Comparison of ENCODE assay signal across 24 cellular contexts in the genomic region with DNA sequence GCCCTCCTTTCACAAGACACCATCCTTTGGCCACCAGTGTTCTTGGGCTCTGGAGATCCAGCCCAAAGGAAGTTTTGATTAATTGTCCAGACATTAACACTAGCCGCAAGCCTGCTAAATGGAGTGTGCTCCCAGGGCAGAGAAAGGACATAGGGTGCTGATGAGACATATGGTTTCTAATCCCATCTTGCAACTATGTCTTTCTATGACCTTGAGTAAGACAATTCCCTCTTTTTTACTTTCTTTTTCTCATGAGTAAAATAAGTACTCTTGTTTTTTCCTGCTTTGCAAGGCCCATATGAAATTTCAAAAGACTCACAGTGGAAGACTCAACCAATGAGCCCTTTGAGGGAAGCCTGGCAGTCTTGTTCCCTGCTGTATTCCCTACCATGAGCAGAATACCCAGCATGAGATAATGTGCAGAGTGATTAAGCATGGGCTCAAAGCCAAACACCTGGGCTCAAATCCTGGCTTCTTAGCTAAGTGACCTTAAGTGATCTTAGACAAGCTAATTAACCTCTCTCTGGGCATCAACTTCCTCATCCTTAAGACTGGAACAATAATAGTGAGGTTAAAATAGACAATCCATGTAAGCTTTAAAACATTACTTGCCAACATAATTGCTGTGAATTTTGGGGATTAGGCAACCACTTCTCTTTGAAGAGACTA. TPM values are rescaled to one million over a fixed set of nuclear protein-coding genes. Genes with fewer than 3 reads are reported as not detected.
DNase-seq lines count a peak whose midpoint lies in the region; ATAC-seq and TF ChIP-seq lines count a peak whose summit lies in the region.
"Had no signal": no experiment of that assay in that cellular context is flagged by ENCODE, and none has a peak within 500 bp of the region (broad histone marks: within the 10 kb centered on the region; RNA-seq: fewer than 3 reads in every experiment).

TSS of gene WFDC10B (minus strand) at position 51 of the 669 bp plus-strand sequence. CDS start 19,027 bp downstream, outside the sequence.

- no peak within 1 kb of the TSS for H3K4me3 Mint-ChIP-seq in CD8-positive, alpha-beta T cell
- H3K4me3 Mint-ChIP-seq: activated CD4-positive, alpha-beta memory T cell treated with anti-CD3 and anti-CD28 coated beads for 36 hours; activated T-cell treated with anti-CD3 and anti-CD28 coated beads, Interleukin-2, amount 50 U/mL, for 4 hours; CD8-positive, alpha-beta memory T cell; GM23338 had no signal

- no peak within 1 kb of the TSS for H3K9ac ChIP-seq in KMS-11

- no peaks in the 10 kb centered on the region for H3K4me1 Mint-ChIP-seq in CD8-positive, alpha-beta T cell (ENCODE audit: low read depth)
- H3K4me1 Mint-ChIP-seq: CD8-positive, alpha-beta memory T cell; GM23338 had no signal

- H3K27ac ChIP-seq in KMS-11: no peak within 1 kb of the TSS
- no peak within 1 kb of the TSS for H3K27ac ChIP-seq in CD8-positive, alpha-beta T cell (ENCODE audit: low read depth, low read length)
- H3K27ac ChIP-seq: body of pancreas, heart left ventricle, HL-60, SK-N-MC, uterus had no signal

- H3K4me3 ChIP-seq in KMS-11 (IDR thresholded peaks at IDR 0.05; ENCODE audit: insufficient read depth, low read depth, low read length): no peak within 1 kb of the TSS
- H3K4me3 ChIP-seq in epithelial cell of esophagus (ENCODE audit: low read length): no peak within 1 kb of the TSS
- H3K4me3 ChIP-seq in CD8-positive, alpha-beta T cell (ENCODE audit: low read depth, low read length): no peak within 1 kb of the TSS
- H3K4me3 ChIP-seq: body of pancreas, GM23338, heart left ventricle, SK-N-MC, uterus had no signal

- no peak within 1 kb of the TSS for H3K27ac Mint-ChIP-seq in CD8-positive, alpha-beta T cell
- H3K27ac Mint-ChIP-seq: activated CD4-positive, alpha-beta memory T cell treated with anti-CD3 and anti-CD28 coated beads for 36 hours; activated naive CD4-positive, alpha-beta T cell treated with anti-CD3 and anti-CD28 coated beads, Interleukin-2, amount 50 U/mL, for 72 hours; GM23338 had no signal

- H3K27me3 ChIP-seq in KMS-11 (ENCODE audit: insufficient read depth, low read depth): no peaks in the 10 kb centered on the region
- H3K27me3 ChIP-seq in CD8-positive, alpha-beta T cell (ENCODE audit: insufficient read depth, low read length): no peaks in the 10 kb centered on the region
- H3K27me3 ChIP-seq: body of pancreas, heart left ventricle, uterus had no signal

- no peaks in the 10 kb centered on the region for H3K36me3 Mint-ChIP-seq in CD8-positive, alpha-beta T cell
- H3K36me3 Mint-ChIP-seq: activated CD4-positive, alpha-beta memory T cell treated with anti-CD3 and anti-CD28 coated beads for 36 hours; CD8-positive, alpha-beta memory T cell had no signal

- H3K36me3 ChIP-seq in KMS-11 (ENCODE audit: insufficient read depth): no peaks in the 10 kb centered on the region
- no peaks in the 10 kb centered on the region for H3K36me3 ChIP-seq in CD8-positive, alpha-beta T cell (ENCODE audit: insufficient read depth, low read length)
- H3K36me3 ChIP-seq: heart left ventricle, uterus had no signal

- ATAC-seq in CD8-positive, alpha-beta T cell: no peak
- ATAC-seq: activated naive CD4-positive, alpha-beta T cell treated with anti-CD3 and anti-CD28 coated beads, Interleukin-2, amount 50 U/mL, for 72 hours; activated T-cell treated with anti-CD3 and anti-CD28 coated beads, Interleukin-2, amount 50 U/mL, for 4 hours; body of pancreas; GM23338; heart left ventricle had no signal

- no peaks in the 10 kb centered on the region for H3K9me3 ChIP-seq in CD8-positive, alpha-beta T cell (ENCODE audit: low read length)
- H3K9me3 ChIP-seq: body of pancreas, heart left ventricle, uterus had no signal

- no peaks in the 10 kb centered on the region for H4K20me1 ChIP-seq in KMS-11 (ENCODE audit: insufficient read depth)

- DNase-seq in A172 (ENCODE audit: low spot score) (peak; percentile 61), NCI-H82 treated with DMSO at 0.1 percent for 48 hours (lab: John Stamatoyannopoulos, UW; ENCODE audit: unreplicated experiment) (peak; percentile 93), epithelial cell of esophagus (ENCODE audit: low read depth) (peak; percentile 36), islet precursor cell (no peak), globus pallidus (ENCODE audit: low spot score) (no peak), posterior cingulate gyrus (no peak)
- no peak for DNase-seq in CD8-positive, alpha-beta T cell
- DNase-seq: activated CD4-positive, alpha-beta memory T cell treated with anti-CD3 and anti-CD28 coated beads for 36 hours; activated T-cell treated with anti-CD3 and anti-CD28 coated beads, Interleukin-2, amount 50 U/mL, for 4 hours; CD8-positive, alpha-beta memory T cell; dermis blood vessel endothelial cell; heart left ventricle; KG1; mesenchymal stem cell; NCI-H1930; retina; uterus had no signal

- no peaks in the 10 kb centered on the region for H3K79me2 ChIP-seq in KMS-11 (ENCODE audit: insufficient read depth, low read depth)

- TF ChIP-seq CTCF in KMS-11 (conservative IDR thresholded peaks at IDR 0.05; ENCODE audit: low read depth, low read length): no peak
- TF ChIP-seq CTCF in epithelial cell of esophagus (IDR thresholded peaks at IDR 0.05; ENCODE audit: insufficient read depth, low read depth, low read length, missing control alignments): no peak
- TF ChIP-seq CTCF in CD8-positive, alpha-beta T cell (IDR thresholded peaks at IDR 0.05): no peak

- no peaks in the 10 kb centered on the region for H3K9me3 Mint-ChIP-seq in CD8-positive, alpha-beta T cell
- H3K9me3 Mint-ChIP-seq: activated CD4-positive, alpha-beta memory T cell treated with anti-CD3 and anti-CD28 coated beads for 36 hours; activated naive CD4-positive, alpha-beta T cell treated with anti-CD3 and anti-CD28 coated beads, Interleukin-2, amount 50 U/mL, for 72 hours; activated T-cell treated with anti-CD3 and anti-CD28 coated beads, Interleukin-2, amount 50 U/mL, for 4 hours; CD8-positive, alpha-beta memory T cell; GM23338 had no signal

- peaks cover 28% of the 10 kb centered on the region for H3K27me3 Mint-ChIP-seq in CD8-positive, alpha-beta T cell (ENCODE audit: low read depth)

- CTCF ChIA-PET in CD8-positive, alpha-beta T cell (lab: Charles Lee): no interaction called here

- intact Hi-C loops in CD8-positive, alpha-beta T cell (cut with DNase I, micrococcal nuclease): no loop called here
- intact Hi-C loops in posterior cingulate gyrus (cut with DNase I): no loop called here

- POLR2A ChIA-PET in CD8-positive, alpha-beta T cell (lab: Charles Lee): no interaction called here

- no peak within 1 kb of the TSS for H2AFZ ChIP-seq in KMS-11 (ENCODE audit: low read depth)
- H2AFZ ChIP-seq: GM23338 had no signal

- H3K4me1 ChIP-seq in KMS-11 (ENCODE audit: low read depth, poor library complexity, severe bottlenecking): peaks cover 32% of the 10 kb centered on the region
- H3K4me1 ChIP-seq in CD8-positive, alpha-beta T cell (ENCODE audit: insufficient read depth, low read length): no peaks in the 10 kb centered on the region
- H3K4me1 ChIP-seq: body of pancreas, heart left ventricle, uterus had no signal

- H3K4me2 ChIP-seq in KMS-11: peak within 1 kb of the TSS; percentile 11; the same call in 1 of the 2 replicates
- H3K4me2 ChIP-seq: GM23338 had no signal

RNA-seq across cellular contexts. Expression of gene WFDC10B, which starts in this region (rescaled TPM):
- 0.98 TPM in 1 of 2 replicates, not detected in the other for total RNA-seq in A172 (2014; rRNA removed; shearing (Covaris generic))
- total RNA-seq in CD8-positive, alpha-beta T cell: not detected
- total RNA-seq: activated CD4-positive, alpha-beta memory T cell treated with anti-CD3 and anti-CD28 coated beads for 36 hours; activated naive CD4-positive, alpha-beta T cell treated with anti-CD3 and anti-CD28 coated beads, Interleukin-2, amount 50 U/mL, for 72 hours; activated T-cell treated with anti-CD3 and anti-CD28 coated beads, Interleukin-2, amount 50 U/mL, for 4 hours; body of pancreas; CD8-positive, alpha-beta memory T cell; dermis blood vessel endothelial cell; epithelial cell of proximal tubule; GM23338; heart left ventricle; uterus had no signal

Comparison
In these comparisons a context has a peak if more than half of its experiments do, and no peak if none do; other contexts are left out.
1. Peak in DNase-seq in A172; RNA of the gene not detected or under 1 TPM.
2. DNase-seq: peak in NCI-H82 treated with DMSO at 0.1 percent for 48 hours (single experiment) and epithelial cell of esophagus (single experiment); none in islet precursor cell (single experiment), CD8-positive, alpha-beta T cell (0 of 7), globus pallidus (single experiment) and posterior cingulate gyrus (0 of 10).